7 cellular contexts compared by ENCODE assay signal in the genomic region with DNA sequence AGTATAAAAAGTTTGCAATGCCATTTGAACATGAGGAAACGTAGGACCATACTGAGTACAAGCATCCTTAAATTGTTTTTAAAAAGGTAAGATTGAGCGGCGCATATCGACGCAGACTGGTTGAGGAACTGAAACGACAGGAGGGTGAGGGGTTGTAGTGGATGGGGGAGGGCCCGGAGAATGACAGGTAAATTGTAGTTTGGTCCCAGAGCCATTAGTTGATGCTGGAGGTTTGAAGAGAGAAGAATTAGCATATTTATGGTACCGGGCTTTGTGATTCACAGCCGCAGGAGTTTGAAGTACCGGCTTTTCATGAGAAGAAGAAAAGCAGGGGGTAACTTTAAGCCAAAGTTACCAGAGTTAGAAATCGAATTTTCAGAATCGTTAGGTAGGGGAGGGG.
DNase-seq lines count a peak whose midpoint lies in the region; ATAC-seq and TF ChIP-seq lines count a peak whose summit lies in the region.
"Not testable (repeated sequence)": the region's sequence is repeated elsewhere in the genome, so short reads cannot be mapped to it uniquely, and the experiment has no call there.

No MANE protein-coding gene starts in this region.

- H3K9ac ChIP-seq in iPS-20b (ENCODE audit: low read depth, low read length): peak overlapping the region; percentile 91; the same call in 1 of the 2 replicates

- peaks cover 27% of the 10 kb centered on the region for H3K36me3 ChIP-seq in GM23338 (ENCODE audit: insufficient read depth)
- not testable (repeated sequence) for H3K36me3 ChIP-seq in hepatocyte (replicated peaks; ENCODE audit: insufficient read depth, low read depth); naive thymus-derived CD4-positive, alpha-beta T cell (ENCODE audit: control insufficient read depth in 2 of 3, insufficient read depth in 3 of 3, low read length in 3 of 3)
- H3K36me3 ChIP-seq in iPS-20b (ENCODE audit: insufficient read depth, low read depth, low read length): peaks cover 31% of the 10 kb centered on the region

- H3K4me1 Mint-ChIP-seq in GM23338 (peaks cover 23% of the 10 kb centered on the region), progenitor cell of endocrine pancreas (ENCODE audit: low read depth) (peaks cover 37% of the 10 kb centered on the region)
- peaks cover 12% of the 10 kb centered on the region for H3K4me1 Mint-ChIP-seq in activated naive CD8-positive, alpha-beta T cell treated with anti-CD3 and anti-CD28 coated beads, Interleukin-2, amount 50 U/mL, for 24 hours
- peaks cover 0 to 16% (median 13%) of the 10 kb centered on the region in 7 donors for H3K4me1 Mint-ChIP-seq in naive thymus-derived CD4-positive, alpha-beta T cell

- peak; percentile 45; the same call in 2 of the 3 replicates for ATAC-seq in GM23338
- not testable (repeated sequence) for ATAC-seq in activated naive CD8-positive, alpha-beta T cell treated with anti-CD3 and anti-CD28 coated beads, Interleukin-2, amount 50 U/mL, for 24 hours; naive thymus-derived CD4-positive, alpha-beta T cell

- H3K27ac ChIP-seq in GM23338 (ENCODE audit: low read depth) (peak overlapping the region; percentile 94), hepatocyte (peak overlapping the region; percentile 47), iPS-20b (ENCODE audit: low read length) (peak overlapping the region; percentile 83)
- H3K27ac ChIP-seq in naive thymus-derived CD4-positive, alpha-beta T cell (ENCODE audit: low read depth, low read length): not testable (repeated sequence)

- not testable (repeated sequence) for TF ChIP-seq CTCF in GM23338 (conservative IDR thresholded peaks at IDR 0.05; ENCODE audit: low read depth in 2 of 2); hepatocyte (IDR thresholded peaks at IDR 0.05; ENCODE audit: poor library complexity); progenitor cell of endocrine pancreas (IDR thresholded peaks at IDR 0.05; ENCODE audit: unreplicated experiment)

- H3K79me2 ChIP-seq in GM23338 (replicated peaks; ENCODE audit: insufficient read depth): peaks cover 20% of the 10 kb centered on the region
- H3K79me2 ChIP-seq in hepatocyte: not testable (repeated sequence)

- H3K9me2 ChIP-seq in GM23338 (ENCODE audit: insufficient read depth); hepatocyte (replicated peaks; ENCODE audit: insufficient read depth): not testable (repeated sequence)

- not testable (repeated sequence) for H3K27me3 ChIP-seq in GM23338 (ENCODE audit: insufficient read depth); hepatocyte; iPS-20b (ENCODE audit: insufficient read depth, low read length); naive thymus-derived CD4-positive, alpha-beta T cell (ENCODE audit: control insufficient read depth in 2 of 2, insufficient read depth in 2 of 2, low read length in 2 of 2)

- peaks cover 15% of the 10 kb centered on the region; the same call in 1 of the 2 replicates for H3K4me1 ChIP-seq in GM23338 (ENCODE audit: insufficient read depth)
- H3K4me1 ChIP-seq in hepatocyte (ENCODE audit: insufficient read depth); iPS-20b (ENCODE audit: insufficient read depth, low read length); naive thymus-derived CD4-positive, alpha-beta T cell (ENCODE audit: control insufficient read depth in 2 of 2, insufficient read depth in 2 of 2, low read length in 2 of 2): not testable (repeated sequence)

- intact Hi-C loops in naive thymus-derived CD4-positive, alpha-beta T cell (cut with micrococcal nuclease): not testable (repeated sequence)

- H3K4me2 ChIP-seq in GM23338: peak overlapping the region; percentile 74
- peak overlapping the region; percentile 66 for H3K4me2 ChIP-seq in hepatocyte

- H3F3A ChIP-seq in GM23338 (replicated peaks; ENCODE audit: low read depth): not testable (repeated sequence)

- not testable (repeated sequence) for H3K27me3 Mint-ChIP-seq in GM23338 (ENCODE audit: insufficient read depth, low read depth, poor library complexity); progenitor cell of endocrine pancreas
- H3K27me3 Mint-ChIP-seq in activated naive CD8-positive, alpha-beta T cell treated with anti-CD3 and anti-CD28 coated beads, Interleukin-2, amount 50 U/mL, for 24 hours: peaks cover 61% of the 10 kb centered on the region
- peaks cover 43 to 59% (median 49%) of the 10 kb centered on the region in 5 donors for H3K27me3 Mint-ChIP-seq in naive thymus-derived CD4-positive, alpha-beta T cell

- DNase-seq in GM23338 (ENCODE audit: low spot score): peak; percentile 78
- peak; percentile 5 for DNase-seq in SW480 (ENCODE audit: low spot score)
- not testable (repeated sequence) for DNase-seq in activated naive CD8-positive, alpha-beta T cell treated with anti-CD3 and anti-CD28 coated beads, Interleukin-2, amount 50 U/mL, for 24 hours; hepatocyte (ENCODE audit: low spot score); naive thymus-derived CD4-positive, alpha-beta T cell; progenitor cell of endocrine pancreas (ENCODE audit: low spot score, unreplicated experiment)

- H4K20me1 ChIP-seq in GM23338 (replicated peaks; ENCODE audit: insufficient read depth); hepatocyte (ENCODE audit: insufficient read depth, poor library complexity, severe bottlenecking): not testable (repeated sequence)

- CTCF ChIA-PET in naive thymus-derived CD4-positive, alpha-beta T cell (lab: Charles Lee): not testable (repeated sequence)

- peak overlapping the region; percentile 94 for H3K4me3 Mint-ChIP-seq in GM23338
- peak overlapping the region; percentile 24 for H3K4me3 Mint-ChIP-seq in activated naive CD8-positive, alpha-beta T cell treated with anti-CD3 and anti-CD28 coated beads, Interleukin-2, amount 50 U/mL, for 24 hours
- peak overlapping the region in 7 of 10 donors; percentile 9 to 64 (median 39) for H3K4me3 Mint-ChIP-seq in naive thymus-derived CD4-positive, alpha-beta T cell
- peak overlapping the region; percentile 68 for H3K4me3 Mint-ChIP-seq in progenitor cell of endocrine pancreas (ENCODE audit: low read depth)

- POLR2A ChIA-PET in naive thymus-derived CD4-positive, alpha-beta T cell (lab: Charles Lee): not testable (repeated sequence)

- 10% methylated on average over 12 of the region's 12 CpGs for WGBS in hepatocyte (ENCODE audit: low lambda C conversion rate, missing lambda C conversion rate)

- H3K9me3 ChIP-seq in hepatocyte (ENCODE audit: low read depth); iPS-20b (ENCODE audit: insufficient read depth, low read depth, low read length); naive thymus-derived CD4-positive, alpha-beta T cell (ENCODE audit: control insufficient read depth in 2 of 3, low read length in 3 of 3): not testable (repeated sequence)

- H3K4me3 ChIP-seq in GM23338 (peak overlapping the region; percentile 52), iPS-20b (ENCODE audit: low read length) (peak overlapping the region; percentile 83)
- not testable (repeated sequence) for H3K4me3 ChIP-seq in hepatocyte; naive thymus-derived CD4-positive, alpha-beta T cell (ENCODE audit: low read length)

- not testable (repeated sequence) for H3K9me3 Mint-ChIP-seq in GM23338; activated naive CD8-positive, alpha-beta T cell treated with anti-CD3 and anti-CD28 coated beads, Interleukin-2, amount 50 U/mL, for 24 hours; naive thymus-derived CD4-positive, alpha-beta T cell; progenitor cell of endocrine pancreas (ENCODE audit: low read depth)

- peaks cover 43% of the 10 kb centered on the region for H3K36me3 Mint-ChIP-seq in GM23338 (ENCODE audit: low read depth)
- not testable (repeated sequence) for H3K36me3 Mint-ChIP-seq in activated naive CD8-positive, alpha-beta T cell treated with anti-CD3 and anti-CD28 coated beads, Interleukin-2, amount 50 U/mL, for 24 hours (ENCODE audit: low read depth); naive thymus-derived CD4-positive, alpha-beta T cell
- H3K36me3 Mint-ChIP-seq in progenitor cell of endocrine pancreas (ENCODE audit: insufficient read depth): peaks cover 12% of the 10 kb centered on the region

- not testable (repeated sequence) for H2AFZ ChIP-seq in GM23338
- H2AFZ ChIP-seq in hepatocyte: peak overlapping the region; percentile 38

- peak overlapping the region; percentile 93 for H3K27ac Mint-ChIP-seq in GM23338
- not testable (repeated sequence) for H3K27ac Mint-ChIP-seq in activated naive CD8-positive, alpha-beta T cell treated with anti-CD3 and anti-CD28 coated beads, Interleukin-2, amount 50 U/mL, for 24 hours; naive thymus-derived CD4-positive, alpha-beta T cell
- H3K27ac Mint-ChIP-seq in progenitor cell of endocrine pancreas: peak overlapping the region; percentile 84

TF ChIP-seq in GM23338, 12 proteins besides CTCF, POLR2A, EP300 and RAD21:
- TF ChIP-seq NANOG (IDR thresholded peaks at IDR 0.05; ENCODE audit: borderline replicate concordance): peak; percentile 55; the same call in 1 of the 2 replicates
- TF ChIP-seq CREB1 (CRISPR knock-in tag; IDR thresholded peaks at IDR 0.05; ENCODE audit: low read depth): peak; percentile 8; the same call in 1 of the 2 replicates

Comparison
In these comparisons a context has a peak if more than half of its experiments do, and no peak if none do; other contexts are left out.
1. H3K4me3 Mint-ChIP-seq: peak in every context shown above with its lines; median percentile 94 in GM23338; 68 in progenitor cell of endocrine pancreas; 39 in naive thymus-derived CD4-positive, alpha-beta T cell; 24 in activated naive CD8-positive, alpha-beta T cell treated with anti-CD3 and anti-CD28 coated beads, Interleukin-2, amount 50 U/mL, for 24 hours.